In genomic region chr1:68319907-68320306, GRCh38 we compare ENCODE assay signal across 18 cellular contexts.
"Had no signal": no experiment of that assay in that cellular context is flagged by ENCODE, and none has a peak within 500 bp of the region (broad histone marks: within the 10 kb centered on the region; RNA-seq: fewer than 3 reads in every experiment).

No MANE protein-coding gene starts in this region.

- H3K4me1 ChIP-seq: left ventricle myocardium inferior had no signal

- H3K27me3 Mint-ChIP-seq: activated CD4-positive, alpha-beta memory T cell treated with anti-CD3 and anti-CD28 coated beads for 36 hours; activated CD4-positive, alpha-beta T cell treated with anti-CD3 and anti-CD28 coated beads for 36 hours; activated T-cell treated with anti-CD3 and anti-CD28 coated beads, Interleukin-2, amount 50 U/mL, for 24 hours had no signal

- H3K36me3 Mint-ChIP-seq: activated CD4-positive, alpha-beta memory T cell treated with anti-CD3 and anti-CD28 coated beads for 36 hours; activated naive CD4-positive, alpha-beta T cell treated with anti-CD3 and anti-CD28 coated beads, Interleukin-2, amount 50 U/mL, for 72 hours had no signal

- ATAC-seq: activated CD4-positive, alpha-beta T cell treated with anti-CD3 and anti-CD28 coated beads for 36 hours; activated naive CD4-positive, alpha-beta T cell treated with anti-CD3 and anti-CD28 coated beads, Interleukin-2, amount 50 U/mL, for 72 hours had no signal

- H3K36me3 ChIP-seq: left ventricle myocardium inferior, stomach, thoracic aorta, WERI-Rb-1 had no signal

- H3K4me3 ChIP-seq: left ventricle myocardium inferior, stomach, thoracic aorta had no signal

- H3K9me3 ChIP-seq: left ventricle myocardium inferior, stomach, thoracic aorta had no signal

- H3K4me3 Mint-ChIP-seq: activated CD4-positive, alpha-beta memory T cell treated with anti-CD3 and anti-CD28 coated beads for 36 hours; activated CD4-positive, alpha-beta T cell treated with anti-CD3 and anti-CD28 coated beads for 36 hours; activated T-cell treated with anti-CD3 and anti-CD28 coated beads, Interleukin-2, amount 50 U/mL, for 24 hours; neural crest cell; T-helper 1 cell treated with Interleukin-12 subunit alpha and Interleukin-12 subunit beta and Interleukin-4 antibody, amounts not matched to agents 30 μg/mL and 1 μg/mL, for 36 hours had no signal

- H3K27ac ChIP-seq: left ventricle myocardium inferior, stomach, thoracic aorta, WERI-Rb-1 had no signal

- H3K27me3 ChIP-seq: stomach had no signal

- DNase-seq: activated CD4-positive, alpha-beta memory T cell treated with anti-CD3 and anti-CD28 coated beads for 36 hours; activated CD4-positive, alpha-beta T cell treated with anti-CD3 and anti-CD28 coated beads for 36 hours; activated effector memory CD4-positive, alpha-beta T cell treated with Interleukin-2 at 50 U/mL for 16 hours; activated T-cell treated with anti-CD3 and anti-CD28 coated beads, Interleukin-2, amount 50 U/mL, for 24 hours; central memory CD4-positive, alpha-beta T cell; cortex of kidney; effector memory CD4-positive, alpha-beta T cell; hippocampal formation; kidney; left ventricle myocardium inferior; stimulated activated CD4-positive, alpha-beta T cell treated with anti-CD3 and anti-CD28 coated beads, Interleukin-12 subunit alpha, Interleukin-12 subunit beta, amount 100 ng/mL, for 4 hours; stimulated activated CD4-positive, alpha-beta T cell treated with anti-CD3 and anti-CD28 coated beads, Interleukin-2, amount 100 ng/mL, for 24 hours; stomach; WERI-Rb-1 had no signal

- H3K9me3 Mint-ChIP-seq: activated CD4-positive, alpha-beta memory T cell treated with anti-CD3 and anti-CD28 coated beads for 36 hours; activated T-cell treated with anti-CD3 and anti-CD28 coated beads, Interleukin-2, amount 50 U/mL, for 24 hours; neural crest cell; T-helper 1 cell treated with Interleukin-12 subunit alpha and Interleukin-12 subunit beta and Interleukin-4 antibody, amounts not matched to agents 30 μg/mL and 1 μg/mL, for 36 hours had no signal

- H3K27ac Mint-ChIP-seq: activated CD4-positive, alpha-beta memory T cell treated with anti-CD3 and anti-CD28 coated beads for 36 hours; activated CD4-positive, alpha-beta T cell treated with anti-CD3 and anti-CD28 coated beads for 36 hours; activated naive CD4-positive, alpha-beta T cell treated with anti-CD3 and anti-CD28 coated beads, Interleukin-2, amount 50 U/mL, for 72 hours; activated T-cell treated with anti-CD3 and anti-CD28 coated beads, Interleukin-2, amount 50 U/mL, for 24 hours; T-helper 1 cell treated with Interleukin-12 subunit alpha and Interleukin-12 subunit beta and Interleukin-4 antibody, amounts not matched to agents 30 μg/mL and 1 μg/mL, for 36 hours had no signal

- H3K4me1 Mint-ChIP-seq: activated CD4-positive, alpha-beta T cell treated with anti-CD3 and anti-CD28 coated beads for 36 hours had no signal
